In genomic region chr20:42747765-42748411, GRCh38 we compare ENCODE assay signal across 18 cellular contexts.
"Had no signal": no experiment of that assay in that cellular context is flagged by ENCODE, and none has a peak within 500 bp of the region (broad histone marks: within the 10 kb centered on the region; RNA-seq: fewer than 3 reads in every experiment).

No MANE protein-coding gene starts in this region.

- H3K36me3 Mint-ChIP-seq: brain, naive B cell had no signal

- ATAC-seq: activated CD8-positive, alpha-beta T cell treated with anti-CD3 and anti-CD28 coated beads, Interleukin-2, amount 10 ng/mL, durations not matched to agents 7 days and 5 days; effector memory CD8-positive, alpha-beta T cell; left ventricle myocardium superior had no signal

- H3K9me3 ChIP-seq: prostate gland, right atrium auricular region, transverse colon, uterus had no signal

- H3K36me3 ChIP-seq: prostate gland, right atrium auricular region, transverse colon, uterus had no signal

- H3K4me3 Mint-ChIP-seq: activated CD4-positive, alpha-beta T cell treated with anti-CD3 and anti-CD28 coated beads, Interleukin-2, amount 10 ng/mL, durations not matched to agents 24 days and 14 days; activated CD8-positive, alpha-beta T cell treated with anti-CD3 and anti-CD28 coated beads, Interleukin-2, amount 10 ng/mL, durations not matched to agents 7 days and 5 days; activated naive CD4-positive, alpha-beta T cell treated with anti-CD3 and anti-CD28 coated beads for 36 hours; activated T-cell treated with anti-CD3 and anti-CD28 coated beads, Interleukin-2, amount 50 U/mL, for 24 hours; brain; effector memory CD8-positive, alpha-beta T cell; naive B cell; neural crest cell; stimulated activated naive CD8-positive, alpha-beta T cell treated with anti-CD3 and anti-CD28 coated beads, Interleukin-15, Interleukin-2, amounts not matched to agents 100 ng/mL and 50 ng/mL, for 24 hours had no signal

- H3K4me1 ChIP-seq: prostate gland, right atrium auricular region, transverse colon, uterus had no signal

- H3K27ac Mint-ChIP-seq: activated CD4-positive, alpha-beta T cell treated with anti-CD3 and anti-CD28 coated beads, Interleukin-2, amount 10 ng/mL, durations not matched to agents 24 days and 14 days; activated CD8-positive, alpha-beta T cell treated with anti-CD3 and anti-CD28 coated beads, Interleukin-2, amount 10 ng/mL, durations not matched to agents 7 days and 5 days; activated naive CD4-positive, alpha-beta T cell treated with anti-CD3 and anti-CD28 coated beads for 36 hours; activated T-cell treated with anti-CD3 and anti-CD28 coated beads, Interleukin-2, amount 50 U/mL, for 24 hours; activated T-helper 2 cell treated with anti-CD3 and anti-CD28 coated beads, Interferon-gamma antibody, Interleukin-2, Interleukin-4, amounts not matched to agents 10 μg/mL and 5 μg/mL and 100 μg/mL, durations not matched to agents 14 hours and 24 hours and 36 hours; brain; effector memory CD8-positive, alpha-beta T cell; naive B cell; stimulated activated naive CD8-positive, alpha-beta T cell treated with anti-CD3 and anti-CD28 coated beads, Interleukin-15, Interleukin-2, amounts not matched to agents 100 ng/mL and 50 ng/mL, for 24 hours had no signal

- H3K27ac ChIP-seq: prostate gland, right atrium auricular region, transverse colon, uterus had no signal

- H3K27me3 ChIP-seq: right atrium auricular region, transverse colon, uterus had no signal

- H3K27me3 Mint-ChIP-seq: activated CD4-positive, alpha-beta T cell treated with anti-CD3 and anti-CD28 coated beads, Interleukin-2, amount 10 ng/mL, durations not matched to agents 24 days and 14 days; activated T-cell treated with anti-CD3 and anti-CD28 coated beads, Interleukin-2, amount 50 U/mL, for 24 hours; effector memory CD8-positive, alpha-beta T cell; naive B cell; stimulated activated naive CD8-positive, alpha-beta T cell treated with anti-CD3 and anti-CD28 coated beads, Interleukin-15, Interleukin-2, amounts not matched to agents 100 ng/mL and 50 ng/mL, for 24 hours had no signal

- H3K4me1 Mint-ChIP-seq: activated CD4-positive, alpha-beta T cell treated with anti-CD3 and anti-CD28 coated beads, Interleukin-2, amount 10 ng/mL, durations not matched to agents 24 days and 14 days; naive B cell had no signal

- H3K4me3 ChIP-seq: prostate gland, right atrium auricular region, transverse colon, uterus had no signal

- H3K9me3 Mint-ChIP-seq: activated CD4-positive, alpha-beta T cell treated with anti-CD3 and anti-CD28 coated beads, Interleukin-2, amount 10 ng/mL, durations not matched to agents 24 days and 14 days; activated naive CD4-positive, alpha-beta T cell treated with anti-CD3 and anti-CD28 coated beads for 36 hours; neural crest cell had no signal

- DNase-seq: activated CD4-positive, alpha-beta T cell treated with anti-CD3 and anti-CD28 coated beads, Interleukin-2, amount 10 ng/mL, durations not matched to agents 24 days and 14 days; activated CD8-positive, alpha-beta T cell treated with anti-CD3 and anti-CD28 coated beads, Interleukin-2, amount 10 ng/mL, durations not matched to agents 7 days and 5 days; activated naive CD4-positive, alpha-beta T cell treated with anti-CD3 and anti-CD28 coated beads for 36 hours; activated T-cell treated with anti-CD3 and anti-CD28 coated beads, Interleukin-2, amount 50 U/mL, for 24 hours; effector memory CD8-positive, alpha-beta T cell; foreskin fibroblast; hypothalamus; islet precursor cell; left ventricle myocardium superior; naive B cell; transverse colon; uterus had no signal
